In the genomic region with DNA sequence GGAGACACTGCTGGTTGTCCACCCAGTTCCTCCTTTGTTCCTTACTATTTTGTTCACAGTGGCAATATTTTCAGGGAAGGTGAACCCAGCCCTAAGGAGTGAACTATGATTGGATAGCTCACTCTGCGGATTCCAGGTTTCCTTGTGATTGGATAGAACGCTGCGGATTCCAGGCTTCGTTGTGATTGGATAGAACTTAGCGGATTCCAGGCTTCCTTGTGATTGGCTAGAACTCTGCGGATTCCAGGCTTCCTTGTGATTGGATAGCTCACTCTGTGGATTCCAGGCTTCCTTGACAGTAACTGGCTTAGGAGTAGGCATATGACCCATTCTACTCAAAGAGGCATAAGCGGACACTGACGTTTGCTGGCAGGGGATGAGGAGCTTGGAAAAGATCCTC, we compare ENCODE assay signal across 29 cellular contexts.
"Had no signal": no experiment of that assay in that cellular context is flagged by ENCODE, and none has a peak within 500 bp of the region (broad histone marks: within the 10 kb centered on the region; RNA-seq: fewer than 3 reads in every experiment).

No MANE protein-coding gene starts in this region.

- H2AFZ ChIP-seq: neural progenitor cell, parathyroid adenoma had no signal

- H3K36me3 Mint-ChIP-seq: immature natural killer cell; natural killer cell; neural progenitor cell; stimulated activated memory B cell treated with anti-CD40 and anti-IgM and Interleukin-4, amounts not matched to agents 10 μg/mL and 1 μg/mL and 100 μg/mL, for 72 hours had no signal

- H3K27ac Mint-ChIP-seq: immature natural killer cell; natural killer cell; nephron progenitor cell; neural progenitor cell; stimulated activated memory B cell treated with anti-CD40 and anti-IgM and Interleukin-4, amounts not matched to agents 10 μg/mL and 1 μg/mL and 100 μg/mL, for 72 hours; stimulated activated naive CD8-positive, alpha-beta T cell treated with anti-CD3 and anti-CD28 coated beads, Interleukin-15, amount 100 ng/mL, for 72 hours had no signal

- H3K27me3 Mint-ChIP-seq: stimulated activated memory B cell treated with anti-CD40 and anti-IgM and Interleukin-4, amounts not matched to agents 10 μg/mL and 1 μg/mL and 100 μg/mL, for 72 hours; stimulated activated naive CD8-positive, alpha-beta T cell treated with anti-CD3 and anti-CD28 coated beads, Interleukin-15, amount 100 ng/mL, for 72 hours had no signal

- H3K4me2 ChIP-seq: neural progenitor cell, smooth muscle cell had no signal

- H3K4me1 ChIP-seq: left lung, lower lobe of right lung, parathyroid adenoma, right atrium auricular region, right lobe of liver, thyroid gland, transverse colon, vagina had no signal

- H3K27me3 ChIP-seq: left lung, neural progenitor cell, neutrophil, right atrium auricular region, right lobe of liver, thyroid gland, transverse colon, upper lobe of left lung, vagina had no signal

- H3K36me3 ChIP-seq: left lung, lower lobe of right lung, neural progenitor cell, neutrophil, right atrium auricular region, right lobe of liver, thyroid gland, transverse colon, upper lobe of left lung, vagina had no signal

- H3K4me1 Mint-ChIP-seq: immature natural killer cell, natural killer cell had no signal

- H3K79me2 ChIP-seq: parathyroid adenoma had no signal

- H3K27ac ChIP-seq: left lung, lower lobe of right lung, neural progenitor cell, neutrophil, parathyroid adenoma, right atrium auricular region, right lobe of liver, thyroid gland, transverse colon, upper lobe of left lung, vagina had no signal

- H3K4me3 ChIP-seq: left lung, lower lobe of right lung, neural progenitor cell, right atrium auricular region, right lobe of liver, smooth muscle cell, thyroid gland, transverse colon, upper lobe of left lung, vagina had no signal

- DNase-seq: hippocampal formation; immature natural killer cell; kidney; left colon; left lung; lower lobe of right lung; mammary epithelial cell; mesenchymal stem cell; natural killer cell; nephron progenitor cell; occipital lobe; right lobe of liver; stimulated activated CD4-positive, alpha-beta T cell treated with anti-CD3 and anti-CD28 coated beads, Interleukin-1b, Interleukin-23, amount 100 ng/mL, for 48 hours; stimulated activated CD4-positive, alpha-beta T cell treated with anti-CD3 and anti-CD28 coated beads, Interleukin-2, amount 100 ng/mL, for 48 hours; stimulated activated CD4-positive, alpha-beta T cell treated with anti-CD3 and anti-CD28 coated beads, Interleukin-4, amount 100 ng/mL, for 4 hours; stimulated activated CD8-positive, alpha-beta memory T cell treated with anti-CD3 and anti-CD28 coated beads, Interleukin-4, amount 100 ng/mL, for 48 hours; stimulated activated naive CD4-positive, alpha-beta T cell treated with Interleukin-2 at 50 U/mL for 16 hours; stimulated activated naive CD8-positive, alpha-beta T cell treated with anti-CD3 and anti-CD28 coated beads, Interleukin-15, amount 100 ng/mL, for 72 hours; substantia nigra; thyroid gland; transverse colon; upper lobe of left lung had no signal

- H3K9me3 Mint-ChIP-seq: immature natural killer cell; natural killer cell; nephron progenitor cell; stimulated activated memory B cell treated with anti-CD40 and anti-IgM and Interleukin-4, amounts not matched to agents 10 μg/mL and 1 μg/mL and 100 μg/mL, for 72 hours; stimulated activated naive CD8-positive, alpha-beta T cell treated with anti-CD3 and anti-CD28 coated beads, Interleukin-15, amount 100 ng/mL, for 72 hours had no signal

- ATAC-seq: left colon; left lung; lower lobe of right lung; natural killer cell; right lobe of liver; stimulated activated memory B cell treated with anti-CD40 and anti-IgM and Interleukin-4, amounts not matched to agents 10 μg/mL and 1 μg/mL and 100 μg/mL, for 72 hours; stimulated activated naive CD8-positive, alpha-beta T cell treated with anti-CD3 and anti-CD28 coated beads, Interleukin-15, amount 100 ng/mL, for 72 hours had no signal

- H3K4me3 Mint-ChIP-seq: immature natural killer cell; natural killer cell; nephron progenitor cell; neural progenitor cell; stimulated activated memory B cell treated with anti-CD40 and anti-IgM and Interleukin-4, amounts not matched to agents 10 μg/mL and 1 μg/mL and 100 μg/mL, for 72 hours; stimulated activated naive CD8-positive, alpha-beta T cell treated with anti-CD3 and anti-CD28 coated beads, Interleukin-15, amount 100 ng/mL, for 72 hours had no signal
